In the genomic region with DNA sequence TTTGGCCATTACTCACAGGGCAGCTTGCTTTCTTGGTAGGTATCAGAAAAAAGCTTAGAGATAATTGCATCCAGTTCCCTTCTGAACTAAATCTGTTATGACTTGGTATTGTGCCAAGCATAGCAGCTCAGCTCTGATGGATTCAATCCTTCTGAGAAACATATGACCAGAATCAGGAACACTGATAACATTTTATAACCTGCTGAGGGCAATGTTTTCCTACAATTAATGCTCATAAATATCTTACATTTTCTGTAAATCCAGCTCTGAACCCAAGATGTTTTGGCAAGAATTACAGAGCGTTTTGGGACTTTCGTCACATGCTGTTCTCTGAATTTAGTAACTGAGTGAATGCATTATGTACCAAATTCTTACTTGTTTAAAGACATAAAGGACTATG, we compare ENCODE assay signal across 26 cellular contexts.
DNase-seq lines count a peak whose midpoint lies in the region; ATAC-seq, FAIRE-seq and TF ChIP-seq lines count a peak whose summit lies in the region.
"Had no signal": no experiment of that assay in that cellular context is flagged by ENCODE, and none has a peak within 500 bp of the region (broad histone marks: within the 10 kb centered on the region; RNA-seq: fewer than 3 reads in every experiment).

No MANE protein-coding gene starts in this region.

- H3K4me3 ChIP-seq in dorsolateral prefrontal cortex: no peak overlapping the region
- H3K4me3 ChIP-seq: adrenal gland, Peyer's patch, psoas muscle, SK-N-MC, skin epidermis had no signal

- peaks cover 3% of the 10 kb centered on the region for H3K27me3 Mint-ChIP-seq in nephron (ENCODE audit: low read depth)

- no peak for FAIRE-seq in D721Med (lab: Jason Lieb, UNC)
- FAIRE-seq: GM18507, HepG2 had no signal

- peak overlapping the region in 2 of 3 experiments; percentile 23 to 67 for H3K27ac Mint-ChIP-seq in nephron
- H3K27ac Mint-ChIP-seq: activated CD8-positive, alpha-beta T cell treated with anti-CD3 and anti-CD28 coated beads for 36 hours; stimulated activated naive CD8-positive, alpha-beta T cell treated with anti-CD3 and anti-CD28 coated beads, Interleukin-15, Interleukin-2, amounts not matched to agents 100 ng/mL and 50 ng/mL, for 24 hours; type B pancreatic cell had no signal

- no peaks in the 10 kb centered on the region for H3K27me3 ChIP-seq in dorsolateral prefrontal cortex
- H3K27me3 ChIP-seq: adrenal gland, Peyer's patch had no signal

- H3K4me3 Mint-ChIP-seq in nephron: no peak overlapping the region
- H3K4me3 Mint-ChIP-seq: activated CD8-positive, alpha-beta T cell treated with anti-CD3 and anti-CD28 coated beads for 36 hours; stimulated activated naive CD8-positive, alpha-beta T cell treated with anti-CD3 and anti-CD28 coated beads, Interleukin-15, Interleukin-2, amounts not matched to agents 100 ng/mL and 50 ng/mL, for 24 hours; type B pancreatic cell had no signal

- TF ChIP-seq CTCF in dorsolateral prefrontal cortex (IDR thresholded peaks at IDR 0.05 in 54 of 56, conservative IDR thresholded peaks at IDR 0.05 in 2 of 56; ENCODE audit: low read depth in 1 of 56, partially characterized antibody in 56 of 56): peak in 1 of 56 donors; percentile 9
- no peak for TF ChIP-seq CTCF in nephron (IDR thresholded peaks at IDR 0.05; ENCODE audit: unreplicated experiment in 3 of 3)
- TF ChIP-seq CTCF in D721Med (IDR thresholded peaks at IDR 0.05; ENCODE audit: insufficient read depth, missing control alignments): no peak

- peaks cover 8% of the 10 kb centered on the region for H3K4me1 Mint-ChIP-seq in nephron

- intact Hi-C loops in dorsolateral prefrontal cortex (cut with DNase I): no loop called here

- ATAC-seq in HG02623 (IDR thresholded peaks at IDR 0.05; ENCODE audit: unreplicated experiment): no peak
- ATAC-seq in HG02642 (IDR thresholded peaks at IDR 0.05; ENCODE audit: poor library complexity, unreplicated experiment): no peak
- ATAC-seq: activated CD8-positive, alpha-beta T cell treated with anti-CD3 and anti-CD28 coated beads for 36 hours; HepG2; psoas muscle had no signal

- H3K36me3 Mint-ChIP-seq in nephron (ENCODE audit: low read depth): no peaks in the 10 kb centered on the region
- H3K36me3 Mint-ChIP-seq: type B pancreatic cell had no signal

- H3K27ac ChIP-seq in dorsolateral prefrontal cortex: peak overlapping the region in 31 of 59 donors; percentile 1 to 68 (median 39)
- H3K27ac ChIP-seq: adrenal gland, Peyer's patch, psoas muscle, SK-N-MC, skin epidermis had no signal

- H3K9me3 Mint-ChIP-seq in nephron: peaks cover 4% of the 10 kb centered on the region
- H3K9me3 Mint-ChIP-seq: activated CD8-positive, alpha-beta T cell treated with anti-CD3 and anti-CD28 coated beads for 36 hours; stimulated activated naive CD8-positive, alpha-beta T cell treated with anti-CD3 and anti-CD28 coated beads, Interleukin-15, Interleukin-2, amounts not matched to agents 100 ng/mL and 50 ng/mL, for 24 hours; type B pancreatic cell had no signal

- DNase-seq in Daoy (ENCODE audit: low read depth): peak; percentile 23
- DNase-seq in NCI-H446 treated with DMSO at 0.1 percent for 48 hours (lab: John Stamatoyannopoulos, UW): peak; percentile 61
- no peak for DNase-seq in dorsolateral prefrontal cortex
- DNase-seq in stimulated activated CD4-positive, alpha-beta T cell treated with anti-CD3 and anti-CD28 coated beads, Interleukin-15, amount 100 ng/mL, for 24 hours: no peak
- no peak for DNase-seq in D721Med (ENCODE audit: insufficient read length, low spot score)
- DNase-seq: activated CD4-positive, CD25-positive, alpha-beta regulatory T cell; activated CD8-positive, alpha-beta T cell treated with anti-CD3 and anti-CD28 coated beads for 36 hours; activated gamma-delta T cell treated with Interleukin-2 at 50 U/mL for 16 hours; adrenal gland; caudate nucleus; effector CD8-positive, alpha-beta T cell; NCI-H1436; NCI-H2227 treated with DMSO at 0.1 percent for 48 hours; NK-92 treated with Interleukin-12 subunit alpha and Interleukin-12 subunit beta, amount 100 ng/mL, for 24 hours; Peyer's patch; psoas muscle; stimulated activated CD4-positive, alpha-beta T cell treated with anti-CD3 and anti-CD28 coated beads, Interleukin-4, amount 100 ng/mL, for 1 hour had no signal

Comparison
In these comparisons a context has a peak if more than half of its experiments do, and no peak if none do; other contexts are left out.
1. DNase-seq: peak in Daoy (single experiment) and NCI-H446 treated with DMSO at 0.1 percent for 48 hours (single experiment); none in dorsolateral prefrontal cortex (0 of 10), stimulated activated CD4-positive, alpha-beta T cell treated with anti-CD3 and anti-CD28 coated beads, Interleukin-15, amount 100 ng/mL, for 24 hours (single experiment) and D721Med (single experiment).